In the genomic region with DNA sequence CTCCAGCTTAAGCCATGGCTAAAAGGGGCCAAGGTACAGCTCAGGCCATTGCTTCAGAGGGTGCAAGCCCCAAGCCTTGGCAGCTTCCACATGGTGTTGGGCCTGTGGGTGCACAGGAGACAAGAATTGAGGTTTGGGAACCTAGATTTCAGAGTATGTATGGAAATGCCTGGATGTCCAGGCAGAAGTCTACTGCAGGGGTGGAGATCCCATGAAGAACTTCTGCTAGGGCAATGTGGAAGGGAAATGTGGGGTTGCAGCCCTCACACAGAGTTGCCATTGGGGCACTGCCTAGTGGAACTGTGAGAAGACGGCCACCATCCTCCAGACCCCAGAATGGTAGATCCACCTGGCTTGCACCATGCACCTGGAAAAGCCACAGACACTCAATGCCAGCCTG, we compare ENCODE assay signal across 9 cellular contexts. TPM values are rescaled to one million over a fixed set of nuclear protein-coding genes. Genes with fewer than 3 reads are reported as not detected.
"Had no signal": no experiment of that assay in that cellular context is flagged by ENCODE, and none has a peak within 500 bp of the region (broad histone marks: within the 10 kb centered on the region; RNA-seq: fewer than 3 reads in every experiment).

No MANE protein-coding gene starts in this region.

RNA-seq across cellular contexts. Expression of a gene that starts 8.2 kb away (rescaled TPM):
- total RNA-seq: OCI-LY7, PC-3, PC-9, RPMI7951, SJSA1, SK-MEL-5 had no signal

RNA-seq across cellular contexts. Expression of a gene that starts 25.1 kb away (rescaled TPM):
- total RNA-seq: OCI-LY7, PC-3, PC-9, SJCRH30, SJSA1, SK-MEL-5, T-cell had no signal
- polyA plus RNA-seq: SK-N-SH had no signal
